13 cellular contexts compared by ENCODE assay signal in genomic region chr5:79436224-79436623, GRCh38.
DNase-seq lines count a peak whose midpoint lies in the region; ATAC-seq and TF ChIP-seq lines count a peak whose summit lies in the region.
"Had no signal": no experiment of that assay in that cellular context is flagged by ENCODE, and none has a peak within 500 bp of the region (broad histone marks: within the 10 kb centered on the region; RNA-seq: fewer than 3 reads in every experiment).

No MANE protein-coding gene starts in this region.

- H2BK5ac ChIP-seq in trophoblast cell (ENCODE audit: low read depth, low read length, poor library complexity), result no peak overlapping the region

- H3K4me1 ChIP-seq in GM23338 (ENCODE audit: insufficient read depth) (peaks cover 14% of the 10 kb centered on the region), RWPE2 (ENCODE audit: insufficient read depth, poor library complexity, severe bottlenecking) (no peaks in the 10 kb centered on the region), trophoblast cell (ENCODE audit: control insufficient read depth in 1 of 2, insufficient read depth in 2 of 2, low read length in 2 of 2) (no peaks in the 10 kb centered on the region)

- no peak overlapping the region for H4K8ac ChIP-seq in trophoblast cell (ENCODE audit: low read depth, low read length)

- H3K27me3 ChIP-seq in GM23338 (ENCODE audit: insufficient read depth) (no peaks in the 10 kb centered on the region), RWPE2 (ENCODE audit: insufficient read depth, poor library complexity, severe bottlenecking) (no peaks in the 10 kb centered on the region), trophoblast cell (ENCODE audit: insufficient read depth, low read length) (no peaks in the 10 kb centered on the region)

- no peak overlapping the region for H3K18ac ChIP-seq in trophoblast cell (ENCODE audit: low read length)

- no CpG with 5 or more reads among the region's 3 CpGs for WGBS in trophoblast cell (ENCODE audit: extremely low coverage, insufficient coverage, insufficient read length)

- no peak overlapping the region for H3K9ac ChIP-seq in trophoblast cell (ENCODE audit: low read length)

- no peak for TF ChIP-seq CTCF in GM23338 (conservative IDR thresholded peaks at IDR 0.05; ENCODE audit: low read depth in 2 of 2)
- no peak for TF ChIP-seq CTCF in RWPE2 (IDR thresholded peaks at IDR 0.05; ENCODE audit: poor library complexity, severe bottlenecking)

- no peaks in the 10 kb centered on the region for H3K27me3 Mint-ChIP-seq in GM23338 (ENCODE audit: insufficient read depth, low read depth, poor library complexity)
- H3K27me3 Mint-ChIP-seq: central memory CD8-positive, alpha-beta T cell; T-cell had no signal

- no peak overlapping the region for H2BK12ac ChIP-seq in trophoblast cell (ENCODE audit: low read length)

- H3K4me2 ChIP-seq in GM23338, result no peak overlapping the region
- no peak overlapping the region for H3K4me2 ChIP-seq in trophoblast cell (ENCODE audit: low read length)

- H3K9me3 ChIP-seq in RWPE2 (ENCODE audit: severe bottlenecking) (no peaks in the 10 kb centered on the region), trophoblast cell (ENCODE audit: insufficient read depth, low read depth, low read length) (no peaks in the 10 kb centered on the region)

- no peaks in the 10 kb centered on the region for H3F3A ChIP-seq in GM23338 (replicated peaks; ENCODE audit: low read depth)

- H3K4me3 Mint-ChIP-seq in GM23338, result no peak overlapping the region
- H3K4me3 Mint-ChIP-seq: central memory CD8-positive, alpha-beta T cell; nephron; T-cell had no signal

- no peak overlapping the region for H2BK120ac ChIP-seq in trophoblast cell (ENCODE audit: insufficient read depth, low read length, poor library complexity)

- H3K9me3 Mint-ChIP-seq in GM23338, result no peaks in the 10 kb centered on the region
- H3K9me3 Mint-ChIP-seq: central memory CD8-positive, alpha-beta T cell; nephron; T-cell had no signal

- no peak overlapping the region for H4K91ac ChIP-seq in trophoblast cell (ENCODE audit: low read depth, low read length)

- H4K20me1 ChIP-seq in GM23338 (replicated peaks; ENCODE audit: insufficient read depth), result no peaks in the 10 kb centered on the region

- H2AK5ac ChIP-seq in trophoblast cell (ENCODE audit: low read length), result no peak overlapping the region

- H3K9me2 ChIP-seq in GM23338 (ENCODE audit: insufficient read depth), result no peaks in the 10 kb centered on the region

- no peak overlapping the region for H3K4ac ChIP-seq in trophoblast cell (ENCODE audit: low read depth, low read length)

- H3K4me1 Mint-ChIP-seq in GM23338, result peaks cover 22% of the 10 kb centered on the region
- H3K4me1 Mint-ChIP-seq: central memory CD8-positive, alpha-beta T cell; nephron; T-cell had no signal

- H3K27ac ChIP-seq in GM23338 (ENCODE audit: low read depth), result no peak overlapping the region
- no peak overlapping the region for H3K27ac ChIP-seq in RWPE2 (ENCODE audit: poor library complexity, severe bottlenecking)
- no peak overlapping the region for H3K27ac ChIP-seq in trophoblast cell (ENCODE audit: low read depth, low read length)

- ATAC-seq in GM23338 (no peak), RWPE2 (ENCODE audit: low read depth) (peak; percentile 70), GM21423 (IDR thresholded peaks at IDR 0.05; ENCODE audit: unreplicated experiment) (no peak)
- ATAC-seq: T-cell had no signal

- H2AFZ ChIP-seq in GM23338 (no peak overlapping the region), trophoblast cell (ENCODE audit: insufficient read depth, low read length, poor library complexity) (no peak overlapping the region)

- peak overlapping the region; percentile 61 for H3K27ac Mint-ChIP-seq in GM23338
- H3K27ac Mint-ChIP-seq: T-cell had no signal

- no peak overlapping the region for H3K14ac ChIP-seq in trophoblast cell (ENCODE audit: low read length)

- H3K36me3 ChIP-seq in GM23338 (ENCODE audit: insufficient read depth) (no peaks in the 10 kb centered on the region), RWPE2 (ENCODE audit: low read depth) (peaks cover 5% of the 10 kb centered on the region; the same call in 1 of the 2 replicates), trophoblast cell (ENCODE audit: control insufficient read depth in 1 of 2, insufficient read depth in 2 of 2, low read length in 2 of 2) (peaks cover 2 to 3% of the 10 kb centered on the region in 2 experiments)

- peak; percentile 8 for DNase-seq in GM23338 (ENCODE audit: low spot score)
- DNase-seq in RWPE2 (ENCODE audit: low spot score), result no peak
- peak; percentile 53 for DNase-seq in fibroblast of peridontal ligament (ENCODE audit: extremely low read depth)
- peak; percentile 39 to 83 for DNase-seq in trophoblast cell
- no peak for DNase-seq in superior temporal gyrus (ENCODE audit: extremely low spot score)
- DNase-seq in NCI-H2196 (lab: John Stamatoyannopoulos, UW; ENCODE audit: unreplicated experiment), result no peak
- no peak for DNase-seq in NCI-H748 (lab: John Stamatoyannopoulos, UW; ENCODE audit: unreplicated experiment)
- DNase-seq: NCI-H2081 treated with DMSO at 0.1 percent for 48 hours, small intestine, T-cell had no signal

- H3K36me3 Mint-ChIP-seq in GM23338 (ENCODE audit: low read depth), result peaks cover 39% of the 10 kb centered on the region
- H3K36me3 Mint-ChIP-seq: T-cell had no signal

- no peak overlapping the region for H3K4me3 ChIP-seq in GM23338
- H3K4me3 ChIP-seq in RWPE2 (ENCODE audit: severe bottlenecking), result no peak overlapping the region
- H3K4me3 ChIP-seq in trophoblast cell (ENCODE audit: low read depth, low read length), result no peak overlapping the region

- H3K23ac ChIP-seq in trophoblast cell (ENCODE audit: low read length), result no peak overlapping the region

- no peak overlapping the region for H4K12ac ChIP-seq in trophoblast cell (ENCODE audit: low read depth, low read length)

- no peaks in the 10 kb centered on the region for H3K79me2 ChIP-seq in GM23338 (replicated peaks; ENCODE audit: insufficient read depth)
- no peaks in the 10 kb centered on the region for H3K79me2 ChIP-seq in trophoblast cell (ENCODE audit: control insufficient read depth, insufficient read depth, low read length, poor library complexity)

- H3K79me1 ChIP-seq in trophoblast cell (ENCODE audit: low read length), result no peaks in the 10 kb centered on the region

TF ChIP-seq in GM23338, 12 proteins besides CTCF, POLR2A, EP300 and RAD21:
- TF ChIP-seq EZH2 (IDR thresholded peaks at IDR 0.05; ENCODE audit: low read depth, unreplicated experiment) (no peak), ETS1 (IDR thresholded peaks at IDR 0.05) (no peak), STAT1 (IDR thresholded peaks at IDR 0.05; ENCODE audit: unreplicated experiment) (no peak), ZNF114 (CRISPR knock-in tag; IDR thresholded peaks at IDR 0.05) (no peak)
TF ChIP-seq in GM23338: peak in this region for 0.

Comparison
In these comparisons a context has a peak if more than half of its experiments do, and no peak if none do; other contexts are left out.
1. DNase-seq: peak in GM23338 (single experiment), fibroblast of peridontal ligament (single experiment) and trophoblast cell (2 of 2); none in RWPE2 (single experiment), superior temporal gyrus (single experiment), NCI-H2196 (single experiment) and NCI-H748 (single experiment).